In genomic region chr5:110909950-110910349, GRCh38 we compare ENCODE assay signal across 21 cellular contexts.
DNase-seq lines count a peak whose midpoint lies in the region; ATAC-seq, FAIRE-seq and TF ChIP-seq lines count a peak whose summit lies in the region.
"Had no signal": no experiment of that assay in that cellular context is flagged by ENCODE, and none has a peak within 500 bp of the region (broad histone marks: within the 10 kb centered on the region; RNA-seq: fewer than 3 reads in every experiment).

No MANE protein-coding gene starts in this region.

- H3K27ac ChIP-seq in liver (ENCODE audit: low read depth in 1 of 2, low read length in 2 of 2): no peak overlapping the region
- no peak overlapping the region for H3K27ac ChIP-seq in HepG2 (ENCODE audit: extremely low read length, insufficient read depth, low read length)
- H3K27ac ChIP-seq in RWPE2 (ENCODE audit: poor library complexity, severe bottlenecking): no peak overlapping the region
- H3K27ac ChIP-seq in fibroblast of lung (ENCODE audit: insufficient read depth, low read length): no peak overlapping the region
- H3K27ac ChIP-seq: ascending aorta, SK-N-MC had no signal

- H3K4me3 ChIP-seq in liver (ENCODE audit: low read depth in 1 of 3, low read length in 3 of 3): no peak overlapping the region
- H3K4me3 ChIP-seq in HepG2 (replicated peaks in 1 of 3; ENCODE audit: insufficient read depth in 1 of 3, low read depth in 2 of 3, low read length in 3 of 3): no peak overlapping the region
- no peak overlapping the region for H3K4me3 ChIP-seq in RWPE2 (ENCODE audit: severe bottlenecking)
- H3K4me3 ChIP-seq in fibroblast of lung (replicated peaks in 1 of 4; ENCODE audit: control extremely low read depth in 1 of 4, insufficient read depth in 1 of 4, low read depth in 3 of 4, low read length in 4 of 4): no peak overlapping the region
- H3K4me3 ChIP-seq: ascending aorta, SK-N-MC had no signal

- CTCF ChIA-PET in HepG2 (lab: Yijun Ruan, JAX; ENCODE audit: low intra/inter-chr PET ratio, low total read pairs): no interaction called here

- H3K4me1 Mint-ChIP-seq in progenitor cell of endocrine pancreas (ENCODE audit: low read depth): no peaks in the 10 kb centered on the region
- no peaks in the 10 kb centered on the region for H3K4me1 Mint-ChIP-seq in effector memory CD8-positive, alpha-beta T cell (ENCODE audit: low read depth in 2 of 2)

- no peak overlapping the region for H3K4me2 ChIP-seq in HepG2 (ENCODE audit: low read depth, low read length)
- peak overlapping the region; percentile 23 for H3K4me2 ChIP-seq in fibroblast of lung (ENCODE audit: extremely low read depth, insufficient read depth, low read length)

- no peak for TF ChIP-seq EP300 in HepG2 (IDR thresholded peaks at IDR 0.05; ENCODE audit: low read depth in 2 of 2, low read length in 2 of 2)
- no peak for TF ChIP-seq EP300 in HepG2 (CRISPR knock-in tag; IDR thresholded peaks at IDR 0.05; ENCODE audit: borderline replicate concordance)

- peaks cover 5% of the 10 kb centered on the region for H3K9me3 Mint-ChIP-seq in progenitor cell of endocrine pancreas (ENCODE audit: low read depth)
- H3K9me3 Mint-ChIP-seq in effector memory CD8-positive, alpha-beta T cell: peaks cover 0 to 6% of the 10 kb centered on the region in 2 donors
- H3K9me3 Mint-ChIP-seq: activated T-cell treated with anti-CD3 and anti-CD28 coated beads, Interleukin-2, amount 50 U/mL, for 4 hours had no signal

- in situ Hi-C loops in HepG2 (cut with HindIII; ENCODE audit: extremely low pct_ligation_motif_present, low pct_unique_long_range_greater_than_20kb): no loop called here

- H4K20me1 ChIP-seq in HepG2 (ENCODE audit: insufficient read depth, low read length): no peaks in the 10 kb centered on the region
- no peaks in the 10 kb centered on the region for H4K20me1 ChIP-seq in fibroblast of lung (ENCODE audit: control insufficient read depth, extremely low read depth, insufficient read depth, low read length)

- DNase-seq in HepG2 (ENCODE audit: low spot score) (no peak), RWPE2 (ENCODE audit: low spot score) (no peak), fibroblast of lung (ENCODE audit: low read depth in 2 of 2) (peak; percentile 87 to 90), progenitor cell of endocrine pancreas (ENCODE audit: low spot score, unreplicated experiment) (no peak), MV-4-11 (lab: John Stamatoyannopoulos, UW) (no peak), sciatic nerve (ENCODE audit: low spot score) (no peak)
- DNase-seq in effector memory CD8-positive, alpha-beta T cell: no peak
- DNase-seq: activated naive CD4-positive, alpha-beta T cell treated with anti-CD3 and anti-CD28 coated beads for 36 hours; activated T-cell treated with anti-CD3 and anti-CD28 coated beads, Interleukin-2, amount 50 U/mL, for 4 hours; cortex of kidney; KG1; NCI-H1105 treated with DMSO at 0.1 percent for 48 hours; NCI-H69; stimulated activated CD4-positive, alpha-beta T cell treated with anti-CD3 and anti-CD28 coated beads, Interleukin-12 subunit alpha, Interleukin-12 subunit beta, amount 100 ng/mL, for 4 hours; substantia nigra; T-helper 9 cell had no signal

- H3K27ac Mint-ChIP-seq in progenitor cell of endocrine pancreas: no peak overlapping the region
- H3K27ac Mint-ChIP-seq in effector memory CD8-positive, alpha-beta T cell: no peak overlapping the region
- H3K27ac Mint-ChIP-seq: activated naive CD4-positive, alpha-beta T cell treated with anti-CD3 and anti-CD28 coated beads for 36 hours had no signal

- POLR2A ChIA-PET in HepG2 (lab: Yijun Ruan, JAX): no interaction called here

- H3K36me3 ChIP-seq in liver (ENCODE audit: control insufficient read depth in 4 of 4, insufficient read depth in 3 of 4, low read depth in 1 of 4, low read length in 3 of 4): no peaks in the 10 kb centered on the region
- H3K36me3 ChIP-seq in HepG2 (replicated peaks in 1 of 2; ENCODE audit: control insufficient read depth in 1 of 2, insufficient read depth in 2 of 2, low read length in 2 of 2): no peaks in the 10 kb centered on the region
- H3K36me3 ChIP-seq in RWPE2 (ENCODE audit: low read depth): no peaks in the 10 kb centered on the region
- no peaks in the 10 kb centered on the region for H3K36me3 ChIP-seq in fibroblast of lung (ENCODE audit: control insufficient read depth, insufficient read depth, low read length)
- H3K36me3 ChIP-seq: ascending aorta had no signal

- H2AFZ ChIP-seq in HepG2 (ENCODE audit: low read length) (no peak overlapping the region), fibroblast of lung (ENCODE audit: low read length) (no peak overlapping the region)

- no peaks in the 10 kb centered on the region for H3K36me3 Mint-ChIP-seq in progenitor cell of endocrine pancreas (ENCODE audit: insufficient read depth)
- H3K36me3 Mint-ChIP-seq in effector memory CD8-positive, alpha-beta T cell (ENCODE audit: insufficient read depth): no peaks in the 10 kb centered on the region

- FAIRE-seq in HepG2 (lab: Jason Lieb, UNC): no peak
- FAIRE-seq: endothelial cell of umbilical vein, urothelium cell line had no signal

- no peak overlapping the region for H3K9ac ChIP-seq in liver (ENCODE audit: low read depth in 1 of 2, low read length in 2 of 2)
- H3K9ac ChIP-seq in HepG2 (ENCODE audit: insufficient read depth, low read depth, low read length): no peak overlapping the region
- H3K9ac ChIP-seq in fibroblast of lung (ENCODE audit: insufficient read depth, low read length): no peak overlapping the region

- no peak for TF ChIP-seq CTCF in liver (IDR thresholded peaks at IDR 0.05; ENCODE audit: low read depth, low read length, missing input control)
- no peak for TF ChIP-seq CTCF in HepG2 (CRISPR knock-in tag; IDR thresholded peaks at IDR 0.05)
- no peak for TF ChIP-seq CTCF in RWPE2 (IDR thresholded peaks at IDR 0.05; ENCODE audit: poor library complexity, severe bottlenecking)
- TF ChIP-seq CTCF in fibroblast of lung (conservative IDR thresholded peaks at IDR 0.05 in 1 of 2, IDR thresholded peaks at IDR 0.05 in 1 of 2; ENCODE audit: low read depth in 1 of 2, low read length in 2 of 2): no peak
- no peak for TF ChIP-seq CTCF in progenitor cell of endocrine pancreas (IDR thresholded peaks at IDR 0.05; ENCODE audit: unreplicated experiment)

- ATAC-seq in HepG2 (no peak), RWPE2 (ENCODE audit: low read depth) (peak; percentile 50; the same call in 2 of the 3 replicates), sciatic nerve (no peak)
- ATAC-seq in effector memory CD8-positive, alpha-beta T cell (replicated peaks): no peak
- ATAC-seq: activated T-cell treated with anti-CD3 and anti-CD28 coated beads, Interleukin-2, amount 50 U/mL, for 4 hours had no signal

- H3K79me2 ChIP-seq in HepG2 (ENCODE audit: insufficient read depth, low read length): no peaks in the 10 kb centered on the region
- H3K79me2 ChIP-seq in fibroblast of lung (ENCODE audit: control insufficient read depth, insufficient read depth, low read length): no peaks in the 10 kb centered on the region

- TF ChIP-seq POLR2A in HepG2 (IDR thresholded peaks at IDR 0.05; ENCODE audit: insufficient read depth in 1 of 2, low read depth in 2 of 2, low read length in 2 of 2): no peak

- H3K9me3 ChIP-seq in liver (ENCODE audit: control insufficient read depth in 4 of 4, low read length in 3 of 4): no peaks in the 10 kb centered on the region
- no peaks in the 10 kb centered on the region for H3K9me3 ChIP-seq in HepG2 (ENCODE audit: low read length)
- H3K9me3 ChIP-seq in RWPE2 (ENCODE audit: severe bottlenecking): no peaks in the 10 kb centered on the region
- no peaks in the 10 kb centered on the region for H3K9me3 ChIP-seq in fibroblast of lung (ENCODE audit: control insufficient read depth, insufficient read depth, low read depth, low read length)
- H3K9me3 ChIP-seq: ascending aorta had no signal

- H3K4me3 Mint-ChIP-seq in progenitor cell of endocrine pancreas (ENCODE audit: low read depth): no peak overlapping the region
- H3K4me3 Mint-ChIP-seq in effector memory CD8-positive, alpha-beta T cell: no peak overlapping the region
- H3K4me3 Mint-ChIP-seq: activated naive CD4-positive, alpha-beta T cell treated with anti-CD3 and anti-CD28 coated beads for 36 hours; activated T-cell treated with anti-CD3 and anti-CD28 coated beads, Interleukin-2, amount 50 U/mL, for 4 hours had no signal

- H3K27me3 Mint-ChIP-seq in progenitor cell of endocrine pancreas: no peaks in the 10 kb centered on the region
- peaks cover 0 to 9% of the 10 kb centered on the region in 2 donors for H3K27me3 Mint-ChIP-seq in effector memory CD8-positive, alpha-beta T cell

- H3K4me1 ChIP-seq in liver (ENCODE audit: control insufficient read depth in 4 of 4, insufficient read depth in 4 of 4, low read length in 3 of 4): peaks cover 5 to 22% (median 18%) of the 10 kb centered on the region in 4 donors
- no peaks in the 10 kb centered on the region for H3K4me1 ChIP-seq in HepG2 (ENCODE audit: insufficient read depth, low read length)
- H3K4me1 ChIP-seq in RWPE2 (ENCODE audit: insufficient read depth, poor library complexity, severe bottlenecking): peaks cover 9% of the 10 kb centered on the region
- H3K4me1 ChIP-seq in fibroblast of lung (ENCODE audit: control insufficient read depth, extremely low read depth, insufficient read depth, low read length): peaks cover 6% of the 10 kb centered on the region

- intact Hi-C loops in HepG2 (cut with micrococcal nuclease; ENCODE audit: unreplicated experiment) (no loop called here), sciatic nerve (cut with DNase I) (no loop called here)

- H3K27me3 ChIP-seq in liver (ENCODE audit: control insufficient read depth in 4 of 4, insufficient read depth in 4 of 4, low read length in 3 of 4) (no peaks in the 10 kb centered on the region), HepG2 (ENCODE audit: control insufficient read depth in 1 of 2, insufficient read depth in 2 of 2, low read length in 2 of 2) (no peaks in the 10 kb centered on the region), RWPE2 (ENCODE audit: insufficient read depth, poor library complexity, severe bottlenecking) (no peaks in the 10 kb centered on the region), fibroblast of lung (ENCODE audit: control insufficient read depth, insufficient read depth, low read length) (no peaks in the 10 kb centered on the region)
- H3K27me3 ChIP-seq: ascending aorta had no signal

- TF ChIP-seq RAD21 in liver (IDR thresholded peaks at IDR 0.05) (peak; percentile 24 to 55), HepG2 (CRISPR knock-in tag; IDR thresholded peaks at IDR 0.05) (no peak)

- no TSS peak for BruUV-seq in HepG2 (replicated peaks; lab: Mats Ljungman, UMichigan)

TF ChIP-seq in liver, 16 proteins besides CTCF, POLR2A, EP300 and RAD21 (continues in another document):
- TF ChIP-seq RXRA (IDR thresholded peaks at IDR 0.05): peak; percentile 24 to 50
- TF ChIP-seq TAF1 (conservative IDR thresholded peaks at IDR 0.05): no peak
- no peak for TF ChIP-seq NR2F2 (IDR thresholded peaks at IDR 0.05)
- peak in 1 of 2 donors; percentile 34 for TF ChIP-seq JUND (IDR thresholded peaks at IDR 0.05)
- TF ChIP-seq HNF4A (conservative IDR thresholded peaks at IDR 0.05): peak; percentile 49 to 56

TF ChIP-seq in HepG2, 621 proteins besides CTCF, POLR2A, EP300 and RAD21 (continues in another document):
- no peak for TF ChIP-seq ATF7-NPFF (CRISPR knock-in tag; IDR thresholded peaks at IDR 0.05; ENCODE audit: low read depth)
- no peak for TF ChIP-seq JUNB (CRISPR knock-in tag; IDR thresholded peaks at IDR 0.05; ENCODE audit: borderline replicate concordance)

Comparison
In these comparisons a context has a peak if more than half of its experiments do, and no peak if none do; other contexts are left out.
1. DNase-seq: peak in fibroblast of lung (2 of 2); none in HepG2 (single experiment), RWPE2 (single experiment), progenitor cell of endocrine pancreas (single experiment), MV-4-11 (single experiment), sciatic nerve (single experiment) and effector memory CD8-positive, alpha-beta T cell (0 of 3).